Comparison of ENCODE assay signal across 8 cellular contexts in the genomic region with DNA sequence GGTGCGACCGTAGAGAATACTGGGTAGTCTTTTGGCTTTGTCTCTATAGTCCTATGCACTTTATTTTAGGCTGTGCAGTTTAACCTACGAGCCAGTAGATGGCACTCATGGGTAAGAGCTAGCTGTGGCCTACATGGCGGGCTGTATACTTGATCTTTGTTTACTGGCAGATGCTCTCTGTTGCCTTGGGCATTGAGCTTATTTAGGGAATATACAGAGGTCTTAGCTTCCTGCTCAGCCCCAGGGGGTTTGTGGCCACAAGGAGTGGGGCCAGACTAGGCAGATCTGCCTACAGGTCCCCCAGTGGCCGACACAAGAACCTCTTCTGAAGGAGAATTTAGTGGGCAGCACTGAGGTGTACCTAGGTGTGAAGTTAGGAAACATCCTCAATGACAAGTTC.
DNase-seq lines count a peak whose midpoint lies in the region; ATAC-seq and TF ChIP-seq lines count a peak whose summit lies in the region.

No MANE protein-coding gene starts in this region.

- H3K4me2 ChIP-seq in hepatocyte = no peak overlapping the region

- H2AFZ ChIP-seq in hepatocyte = no peak overlapping the region

- no peaks in the 10 kb centered on the region for H4K20me1 ChIP-seq in hepatocyte (ENCODE audit: insufficient read depth, poor library complexity, severe bottlenecking)

- no peaks in the 10 kb centered on the region for H3K79me2 ChIP-seq in hepatocyte

- no peak overlapping the region for H3K4me3 Mint-ChIP-seq in stimulated activated memory B cell treated with anti-CD40 and anti-IgM and Interleukin-4, amounts not matched to agents 10 μg/mL and 1 μg/mL and 100 μg/mL, for 72 hours

- no peaks in the 10 kb centered on the region for H3K36me3 Mint-ChIP-seq in stimulated activated memory B cell treated with anti-CD40 and anti-IgM and Interleukin-4, amounts not matched to agents 10 μg/mL and 1 μg/mL and 100 μg/mL, for 72 hours

- no peaks in the 10 kb centered on the region for H3K9me3 ChIP-seq in hepatocyte (ENCODE audit: low read depth)

- no peaks in the 10 kb centered on the region for H3K27me3 Mint-ChIP-seq in stimulated activated memory B cell treated with anti-CD40 and anti-IgM and Interleukin-4, amounts not matched to agents 10 μg/mL and 1 μg/mL and 100 μg/mL, for 72 hours

- TF ChIP-seq POLR2A in lower leg skin (IDR thresholded peaks at IDR 0.05) = no peak

- H3K4me3 ChIP-seq in hepatocyte (no peak overlapping the region), lower leg skin (ENCODE audit: low read depth, poor library complexity, severe bottlenecking) (no peak overlapping the region)

- peak; percentile 99 for ATAC-seq in GM19397 (IDR thresholded peaks at IDR 0.05; ENCODE audit: unreplicated experiment)
- ATAC-seq in HG03159 (IDR thresholded peaks at IDR 0.05; ENCODE audit: unreplicated experiment) = peak; percentile 99
- ATAC-seq in stimulated activated memory B cell treated with anti-CD40 and anti-IgM and Interleukin-4, amounts not matched to agents 10 μg/mL and 1 μg/mL and 100 μg/mL, for 72 hours = peak; percentile 59

- DNase-seq in DMS53 treated with DMSO at 0.1 percent for 48 hours (lab: John Stamatoyannopoulos, UW; ENCODE audit: unreplicated experiment) (peak; percentile 71), NCI-H2196 (lab: John Stamatoyannopoulos, UW; ENCODE audit: unreplicated experiment) (peak; percentile 14), amniotic epithelial cell (ENCODE audit: low read depth) (peak; percentile 31), hepatocyte (ENCODE audit: low spot score) (peak; percentile 54), lower leg skin (ENCODE audit: low spot score in 2 of 2) (no peak)

- no peaks in the 10 kb centered on the region for H3K27me3 ChIP-seq in hepatocyte

- no peak overlapping the region for H3K27ac ChIP-seq in hepatocyte

- TF ChIP-seq CTCF in hepatocyte (IDR thresholded peaks at IDR 0.05; ENCODE audit: poor library complexity) (peak; percentile 68), lower leg skin (IDR thresholded peaks at IDR 0.05) (no peak)

- peaks cover 5% of the 10 kb centered on the region for H3K4me1 ChIP-seq in hepatocyte (ENCODE audit: insufficient read depth)

- H3K36me3 ChIP-seq in hepatocyte (replicated peaks; ENCODE audit: insufficient read depth, low read depth) = no peaks in the 10 kb centered on the region

- H3K27ac Mint-ChIP-seq in stimulated activated memory B cell treated with anti-CD40 and anti-IgM and Interleukin-4, amounts not matched to agents 10 μg/mL and 1 μg/mL and 100 μg/mL, for 72 hours = no peak overlapping the region

- no peaks in the 10 kb centered on the region for H3K9me3 Mint-ChIP-seq in stimulated activated memory B cell treated with anti-CD40 and anti-IgM and Interleukin-4, amounts not matched to agents 10 μg/mL and 1 μg/mL and 100 μg/mL, for 72 hours

- intact Hi-C loops in lower leg skin (cut with DNase I; ENCODE audit: low total_unique reads) = no loop called here

- 33% methylated on average over 5 of the region's 5 CpGs for WGBS in hepatocyte (ENCODE audit: low lambda C conversion rate, missing lambda C conversion rate)
- WGBS in lower leg skin, 2 donors = 0 to 24% methylated on average over 4 to 5 of the region's 5 CpGs

- H3K4me1 Mint-ChIP-seq in stimulated activated memory B cell treated with anti-CD40 and anti-IgM and Interleukin-4, amounts not matched to agents 10 μg/mL and 1 μg/mL and 100 μg/mL, for 72 hours = peaks cover 9% of the 10 kb centered on the region

- H3K9me2 ChIP-seq in hepatocyte (replicated peaks; ENCODE audit: insufficient read depth) = no peaks in the 10 kb centered on the region

Comparison
In these comparisons a context has a peak if more than half of its experiments do, and no peak if none do; other contexts are left out.
1. DNase-seq: peak in DMS53 treated with DMSO at 0.1 percent for 48 hours (single experiment), NCI-H2196 (single experiment), amniotic epithelial cell (single experiment) and hepatocyte (single experiment); none in lower leg skin (0 of 2).
2. Peak in every context shown above with its lines, with median percentiles within 50 percentile points of each other: ATAC-seq.